ENCODE assay signal across 1 cellular context in the genomic region with DNA sequence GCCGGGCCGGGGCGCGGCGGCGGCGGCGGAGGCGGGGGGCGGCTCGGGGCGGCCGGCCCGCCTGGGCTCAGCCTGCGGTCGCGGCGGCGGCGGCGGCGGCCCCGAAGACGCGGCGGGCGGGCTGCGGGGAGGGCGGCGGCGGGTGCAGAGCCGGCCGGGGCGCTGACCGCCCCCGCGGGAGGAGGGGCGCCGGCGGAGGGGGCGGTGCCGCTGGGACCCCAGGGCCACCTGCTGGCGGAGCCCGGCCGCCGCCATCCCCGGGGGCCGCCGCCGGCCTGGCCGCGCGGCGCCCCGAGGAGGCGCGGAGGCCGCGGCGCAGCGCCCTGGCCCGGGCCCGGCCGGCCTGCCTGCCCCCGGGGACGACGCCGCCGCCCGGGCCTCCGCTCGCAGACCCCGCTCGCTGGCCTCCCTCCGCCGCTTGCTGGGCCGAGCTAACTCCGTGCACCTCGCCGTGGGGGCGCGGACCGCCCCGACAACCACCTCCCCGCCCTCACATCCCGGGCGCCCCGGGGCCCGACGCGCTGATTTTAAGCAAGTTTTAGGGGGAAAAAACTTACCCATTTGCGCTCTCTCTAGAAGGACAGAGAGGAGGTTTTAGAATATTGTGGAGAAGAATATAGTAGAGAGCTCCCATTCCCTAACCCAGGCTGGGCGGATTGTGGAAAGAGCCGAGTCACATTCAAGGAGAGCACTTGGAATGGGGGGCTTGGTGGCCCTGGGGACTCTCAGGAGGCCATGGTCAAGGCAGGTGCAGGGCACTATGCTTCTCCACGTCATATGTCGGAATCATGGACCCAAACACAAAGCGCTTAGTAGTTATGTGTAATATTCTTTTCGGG.
A peak's percentile ranks its signal among the peaks of the same experiment; 100 is the strongest.
TF ChIP-seq lines count a peak whose summit lies in the region.

Gene BEND7 (minus strand): TSS at position 140 of the 839 bp plus-strand sequence. CDS start 481 bp downstream, outside the sequence.

TF ChIP-seq in K562, 482 proteins besides CTCF, POLR2A, EP300 and RAD21 (continued from another document and continues in another):
- TF ChIP-seq FOXO4 (CRISPR knock-in tag; IDR thresholded peaks at IDR 0.05) (no peak), ZNF224 (CRISPR knock-in tag; IDR thresholded peaks at IDR 0.05) (no peak), ZNF121 (CRISPR knock-in tag; conservative IDR thresholded peaks at IDR 0.05) (no peak), POLR2G (IDR thresholded peaks at IDR 0.05; ENCODE audit: low read depth, low read length) (peak; percentile 70), TCF7L2 (IDR thresholded peaks at IDR 0.05; ENCODE audit: low read depth, low read length) (no peak), GTF2F1 (IDR thresholded peaks at IDR 0.05; ENCODE audit: low read depth, low read length) (no peak), ZFX (CRISPR knock-in tag; IDR thresholded peaks at IDR 0.05) (peak; percentile 57), NFE2 (IDR thresholded peaks at IDR 0.05; ENCODE audit: low read depth) (0 out of 2 replicates have a peak, but pooled peaks have one; percentile 15), SP2 (IDR thresholded peaks at IDR 0.05; ENCODE audit: extremely low read depth, low read depth, low read length, poor library complexity, severe bottlenecking) (no peak), SETDB1 (IDR thresholded peaks at IDR 0.05; ENCODE audit: low read length) (no peak), HDAC3 (IDR thresholded peaks at IDR 0.05; ENCODE audit: borderline replicate concordance, partially characterized antibody) (no peak), MYC (IDR thresholded peaks at IDR 0.05; ENCODE audit: low read depth, low read length) (no peak), MYC (CRISPR knock-in tag; IDR thresholded peaks at IDR 0.05; ENCODE audit: borderline replicate concordance, low read depth) (no peak), ZBTB7A (IDR thresholded peaks at IDR 0.05; ENCODE audit: borderline replicate concordance, control insufficient read depth, low read depth, low read length) (peak; percentile 93; the same call in 1 of the 2 replicates), CAMTA2 (CRISPR knock-in tag; conservative IDR thresholded peaks at IDR 0.05) (no peak), PHF8 (IDR thresholded peaks at IDR 0.05; ENCODE audit: borderline replicate concordance, low read length) (peak; percentile 50; the same call in 1 of the 2 replicates), YY1 (IDR thresholded peaks at IDR 0.05; ENCODE audit: borderline replicate concordance in 1 of 3, control insufficient read depth in 1 of 3, extremely low read depth in 1 of 3, insufficient read depth in 3 of 3, insufficient read length in 1 of 3, insufficient replicate concordance in 2 of 3, low read depth in 1 of 3, low read length in 2 of 3) (peak in 2 of 3 experiments; percentile 28 to 40), TFE3 (CRISPR knock-in tag; IDR thresholded peaks at IDR 0.05) (no peak), ZNF76 (CRISPR knock-in tag; IDR thresholded peaks at IDR 0.05; ENCODE audit: borderline replicate concordance) (no peak), ARNT (IDR thresholded peaks at IDR 0.05) (no peak), CTCFL (IDR thresholded peaks at IDR 0.05; ENCODE audit: borderline replicate concordance, insufficient read depth, low read depth, low read length, poor library complexity, severe bottlenecking) (peak; percentile 75), ZBED1 (IDR thresholded peaks at IDR 0.05) (no peak), ZNF12 (CRISPR knock-in tag; IDR thresholded peaks at IDR 0.05) (no peak), RFX7 (CRISPR knock-in tag; IDR thresholded peaks at IDR 0.05) (no peak), ZNF644 (tag; IDR thresholded peaks at IDR 0.05; ENCODE audit: low read depth) (no peak), CEBPG (CRISPR knock-in tag; IDR thresholded peaks at IDR 0.05) (no peak), CEBPG (tag; conservative IDR thresholded peaks at IDR 0.05 in 1 of 2, IDR thresholded peaks at IDR 0.05 in 1 of 2) (no peak), ZBTB40 (IDR thresholded peaks at IDR 0.05) (no peak), ZBTB40 (CRISPR knock-in tag; IDR thresholded peaks at IDR 0.05) (no peak), ZNF347 (CRISPR knock-in tag; IDR thresholded peaks at IDR 0.05; ENCODE audit: low read depth) (no peak), ZBTB9 (CRISPR knock-in tag; IDR thresholded peaks at IDR 0.05) (no peak), TAF7 (tag; IDR thresholded peaks at IDR 0.05) (no peak), POLR3G (IDR thresholded peaks at IDR 0.05; ENCODE audit: extremely low read depth, insufficient read length, insufficient replicate concordance) (no peak), ZNF277 (CRISPR knock-in tag; IDR thresholded peaks at IDR 0.05; ENCODE audit: borderline replicate concordance) (no peak)
- TF ChIP-seq, protein P1, sequence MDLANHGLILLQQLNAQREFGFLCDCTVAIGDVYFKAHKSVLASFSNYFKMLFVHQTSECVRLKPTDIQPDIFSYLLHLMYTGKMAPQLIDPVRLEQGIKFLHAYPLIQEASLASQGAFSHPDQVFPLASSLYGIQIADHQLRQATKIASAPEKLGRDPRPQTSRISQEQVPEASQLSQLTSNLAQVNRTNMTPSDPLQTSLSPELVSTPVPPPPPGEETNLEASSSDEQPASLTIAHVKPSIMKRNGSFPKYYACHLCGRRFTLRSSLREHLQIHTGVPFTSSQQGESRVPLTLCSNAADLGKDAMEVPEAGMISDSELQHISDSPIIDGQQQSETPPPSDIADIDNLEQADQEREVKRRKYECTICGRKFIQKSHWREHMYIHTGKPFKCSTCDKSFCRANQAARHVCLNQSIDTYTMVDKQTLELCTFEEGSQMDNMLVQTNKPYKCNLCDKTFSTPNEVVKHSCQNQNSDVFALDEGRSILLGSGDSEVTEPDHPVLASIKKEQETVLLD (IDR thresholded peaks at IDR 0.05) = no peak
- TF ChIP-seq, protein P2, sequence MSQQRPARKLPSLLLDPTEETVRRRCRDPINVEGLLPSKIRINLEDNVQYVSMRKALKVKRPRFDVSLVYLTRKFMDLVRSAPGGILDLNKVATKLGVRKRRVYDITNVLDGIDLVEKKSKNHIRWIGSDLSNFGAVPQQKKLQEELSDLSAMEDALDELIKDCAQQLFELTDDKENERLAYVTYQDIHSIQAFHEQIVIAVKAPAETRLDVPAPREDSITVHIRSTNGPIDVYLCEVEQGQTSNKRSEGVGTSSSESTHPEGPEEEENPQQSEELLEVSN (IDR thresholded peaks at IDR 0.05; ENCODE audit: borderline replicate concordance in 1 of 2, extremely low read depth in 1 of 2, insufficient read depth in 1 of 2, insufficient read length in 1 of 2, low read depth in 1 of 2, low read length in 1 of 2, poor library complexity in 1 of 2, severe bottlenecking in 1 of 2) = peak in 1 of 2 experiments; percentile 30
